ENCODE assay signal across 8 cellular contexts in the genomic region with DNA sequence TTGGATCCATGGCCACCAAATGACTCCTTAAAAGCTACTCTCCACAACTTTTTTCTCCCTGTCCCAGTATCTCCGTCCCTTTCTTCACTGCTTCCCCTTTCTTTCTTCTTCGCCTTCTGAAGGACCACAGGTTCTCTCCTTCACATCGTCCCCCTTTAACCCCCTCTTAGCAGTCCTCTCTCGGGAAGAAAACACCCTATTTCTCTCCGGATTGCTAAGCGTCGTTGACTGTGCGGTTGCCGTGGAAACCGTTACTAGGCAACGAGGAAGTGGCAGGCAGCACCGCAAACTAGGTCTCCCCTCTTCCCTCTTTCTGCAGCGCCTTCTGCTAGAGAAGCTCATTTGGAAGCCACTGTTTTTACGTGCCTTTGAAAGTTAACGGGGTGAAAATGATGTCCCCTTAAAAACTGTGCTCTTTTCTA. TPM values are rescaled to one million over a fixed set of nuclear protein-coding genes. Genes with fewer than 3 reads are reported as not detected.
DNase-seq lines count a peak whose midpoint lies in the region; ATAC-seq lines count a peak whose summit lies in the region.

TSS of gene ENKUR (minus strand) at position 232 of the 422 bp plus-strand sequence. CDS start at position 10, 222 bp downstream.

- H3K36me3 ChIP-seq in SJSA1 (no peaks in the 10 kb centered on the region), neuronal stem cell (replicated peaks in 1 of 2; ENCODE audit: control insufficient read depth in 2 of 2, insufficient read depth in 2 of 2, low read length in 2 of 2) (no peaks in the 10 kb centered on the region)

- peak within 1 kb of the TSS; percentile 100 for H3K18ac ChIP-seq in neuronal stem cell (ENCODE audit: low read length)

- H3K14ac ChIP-seq in neuronal stem cell (ENCODE audit: low read length) = peak within 1 kb of the TSS; percentile 67

- H3K4me1 ChIP-seq in SJSA1 (replicated peaks) = peaks cover 5% of the 10 kb centered on the region
- H3K4me1 ChIP-seq in neuronal stem cell (ENCODE audit: control insufficient read depth in 2 of 2, insufficient read depth in 1 of 2, low read depth in 1 of 2, low read length in 2 of 2) = peaks cover 0 to 1% of the 10 kb centered on the region in 2 donors

- peak within 1 kb of the TSS; percentile 86 for H2AK5ac ChIP-seq in neuronal stem cell (ENCODE audit: low read depth, low read length)

- H3K9me3 ChIP-seq in SJSA1 (replicated peaks) (no peaks in the 10 kb centered on the region), neuronal stem cell (replicated peaks in 1 of 2; ENCODE audit: control insufficient read depth in 2 of 2, insufficient read depth in 1 of 2, low read depth in 1 of 2, low read length in 2 of 2) (no peaks in the 10 kb centered on the region)

- H3K27me3 ChIP-seq in SJSA1 (replicated peaks) (no peaks in the 10 kb centered on the region), neuronal stem cell (ENCODE audit: control insufficient read depth in 3 of 3, insufficient read depth in 3 of 3, low read depth in 1 of 3, low read length in 3 of 3) (no peaks in the 10 kb centered on the region)

- H3K79me1 ChIP-seq in neuronal stem cell (ENCODE audit: low read depth, low read length) = no peaks in the 10 kb centered on the region

- no peak within 1 kb of the TSS for H2BK12ac ChIP-seq in neuronal stem cell (ENCODE audit: low read length)

- peak within 1 kb of the TSS; percentile 99 for H3K27ac Mint-ChIP-seq in activated naive CD4-positive, alpha-beta T cell treated with anti-CD3 and anti-CD28 coated beads for 36 hours

- ATAC-seq in HG02571 (IDR thresholded peaks at IDR 0.05; ENCODE audit: unreplicated experiment) = peak; percentile 56

- CTCF ChIA-PET in activated naive CD4-positive, alpha-beta T cell treated with anti-CD3 and anti-CD28 coated beads for 36 hours (lab: Charles Lee) = interaction anchor here (1.7 kb wide), 1 partner anchor 309 kb away, joined by 5 read pairs; no protein-coding TSS in a partner anchor

- H3K4me3 Mint-ChIP-seq in activated naive CD4-positive, alpha-beta T cell treated with anti-CD3 and anti-CD28 coated beads for 36 hours = peak within 1 kb of the TSS; percentile 93

- H3K23ac ChIP-seq in neuronal stem cell (ENCODE audit: low read depth, low read length, poor library complexity) = peak within 1 kb of the TSS; percentile 87

- H3K27ac ChIP-seq in SJSA1 (peak within 1 kb of the TSS; percentile 61), neuronal stem cell (replicated peaks; ENCODE audit: low read length) (peak within 1 kb of the TSS; percentile 99)

- H2AFZ ChIP-seq in neuronal stem cell (ENCODE audit: low read length) = peak within 1 kb of the TSS; percentile 85

- no CpG with 5 or more reads among the region's 15 CpGs for WGBS in neuronal stem cell (ENCODE audit: extremely low coverage in 2 of 2, insufficient read length in 2 of 2, insufficient replicate concordance in 1 of 2), 2 donors

- no peaks in the 10 kb centered on the region for H3K27me3 Mint-ChIP-seq in activated naive CD4-positive, alpha-beta T cell treated with anti-CD3 and anti-CD28 coated beads for 36 hours (ENCODE audit: low read depth)

- intact Hi-C loops in activated naive CD4-positive, alpha-beta T cell treated with anti-CD3 and anti-CD28 coated beads for 36 hours (cut with micrococcal nuclease) = loop anchor here (1.0 to 5.0 kb wide), 12 partner anchors 46 to 1682 kb away; partner anchors contain the start of genes APBB1IP, KIAA1217 and OTUD1

- H4K91ac ChIP-seq in neuronal stem cell (ENCODE audit: low read depth, low read length, poor library complexity) = no peak within 1 kb of the TSS

- H2BK5ac ChIP-seq in neuronal stem cell (ENCODE audit: low read length) = peak within 1 kb of the TSS; percentile 70

- peak within 1 kb of the TSS; percentile 94 for H3K4me2 ChIP-seq in neuronal stem cell (ENCODE audit: insufficient read depth, low read length, poor library complexity, severe bottlenecking)

- DNase-seq in GF-D8 (lab: John Stamatoyannopoulos, UW) = peak; percentile 85
- peak; percentile 79 for DNase-seq in NAMALWA (ENCODE audit: low spot score)
- peak; percentile 91 to 98 for DNase-seq in SJSA1 (ENCODE audit: low read depth in 1 of 2, low spot score in 2 of 2)
- DNase-seq in activated naive CD4-positive, alpha-beta T cell treated with anti-CD3 and anti-CD28 coated beads for 36 hours = peak; percentile 94
- DNase-seq in germinal center (ENCODE audit: low spot score) = peak; percentile 81
- DNase-seq in neuronal stem cell (ENCODE audit: low spot score) = peak; percentile 98
- peak; percentile 94 for DNase-seq in stromal cell of bone marrow (ENCODE audit: low read depth)

- H3K9ac ChIP-seq in neuronal stem cell (ENCODE audit: low read depth, low read length, poor library complexity) = peak within 1 kb of the TSS; percentile 85

- peak within 1 kb of the TSS; percentile 49 for H3K4me3 ChIP-seq in SJSA1
- peak within 1 kb of the TSS; percentile 80 to 85 for H3K4me3 ChIP-seq in neuronal stem cell (ENCODE audit: low read length in 2 of 2)

- no peak within 1 kb of the TSS for H2BK120ac ChIP-seq in neuronal stem cell (ENCODE audit: low read depth, low read length)

- H3K4me1 Mint-ChIP-seq in activated naive CD4-positive, alpha-beta T cell treated with anti-CD3 and anti-CD28 coated beads for 36 hours (ENCODE audit: low read depth) = peaks cover 19% of the 10 kb centered on the region

- H3K4ac ChIP-seq in neuronal stem cell (ENCODE audit: low read length) = no peak within 1 kb of the TSS

- H3K36me3 Mint-ChIP-seq in activated naive CD4-positive, alpha-beta T cell treated with anti-CD3 and anti-CD28 coated beads for 36 hours (ENCODE audit: low read depth) = no peaks in the 10 kb centered on the region

- H4K8ac ChIP-seq in neuronal stem cell (ENCODE audit: low read depth, low read length) = peak within 1 kb of the TSS; percentile 78

- H2BK15ac ChIP-seq in neuronal stem cell (ENCODE audit: low read length) = no peak within 1 kb of the TSS

- peaks cover 5% of the 10 kb centered on the region for H3K9me3 Mint-ChIP-seq in activated naive CD4-positive, alpha-beta T cell treated with anti-CD3 and anti-CD28 coated beads for 36 hours

RNA-seq across cellular contexts. Expression of gene ENKUR, which starts in this region (rescaled TPM):
- not detected in 2 replicates for total RNA-seq in SJSA1 (2014; rRNA removed; shearing (Covaris generic))
- total RNA-seq in activated naive CD4-positive, alpha-beta T cell treated with anti-CD3 and anti-CD28 coated beads for 36 hours = not detected
- 0.85 TPM for polyA plus RNA-seq in neuronal stem cell (2013, experiment 1 of 2)
- 0.89 TPM for polyA plus RNA-seq in neuronal stem cell (2013, experiment 2 of 2)

Comparison
In these comparisons a context has a peak if more than half of its experiments do, and no peak if none do; other contexts are left out.
1. Peak in every context shown above with its lines: DNase-seq, ATAC-seq, H3K4me3 ChIP-seq and H3K27ac ChIP-seq.
2. Peak in DNase-seq, H3K4me3 ChIP-seq and H3K27ac ChIP-seq in SJSA1; RNA of the gene not detected or under 1 TPM.
3. Peak in DNase-seq in activated naive CD4-positive, alpha-beta T cell treated with anti-CD3 and anti-CD28 coated beads for 36 hours; RNA of the gene not detected or under 1 TPM.